ENCODE assay signal across 13 cellular contexts in the genomic region with DNA sequence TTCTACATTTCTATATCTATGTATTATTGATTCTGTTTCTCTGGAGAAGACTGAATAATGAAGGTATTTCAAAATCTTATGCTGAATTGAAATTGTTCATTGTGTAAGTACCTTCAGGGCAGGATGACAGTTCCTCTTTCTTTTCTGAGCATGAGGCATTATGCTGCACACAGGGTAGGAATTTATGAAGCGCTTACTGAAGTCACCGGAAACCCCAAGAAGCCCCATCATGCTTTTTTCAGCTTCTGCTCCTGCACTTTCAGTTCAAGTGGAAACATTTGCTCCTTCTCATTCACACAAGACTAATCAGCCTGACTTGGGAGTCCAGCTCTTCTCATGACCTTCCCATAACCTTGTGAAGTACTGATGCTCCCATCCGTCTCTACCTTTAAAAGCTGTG.
DNase-seq lines count a peak whose midpoint lies in the region; ATAC-seq, FAIRE-seq and TF ChIP-seq lines count a peak whose summit lies in the region.
"Had no signal": no experiment of that assay in that cellular context is flagged by ENCODE, and none has a peak within 500 bp of the region (broad histone marks: within the 10 kb centered on the region; RNA-seq: fewer than 3 reads in every experiment).

No MANE protein-coding gene starts in this region.

- FAIRE-seq in GM12891 (lab: Jason Lieb, UNC): peak; percentile 78

- no peaks in the 10 kb centered on the region for H3K9me3 Mint-ChIP-seq in dendritic cell treated with granulocyte-macrophage colony-stimulating factor and Interleukin-4, amounts not matched to agents 40 ng/mL and 50 ng/mL, for 4 days
- no peaks in the 10 kb centered on the region for H3K9me3 Mint-ChIP-seq in CD8-positive, alpha-beta T cell

- POLR2A ChIA-PET in HEK293T (lab: Yijun Ruan, JAX): no interaction called here
- POLR2A ChIA-PET in CD8-positive, alpha-beta T cell (lab: Charles Lee): no interaction called here

- no peaks in the 10 kb centered on the region for H3K4me1 ChIP-seq in CD8-positive, alpha-beta T cell (ENCODE audit: insufficient read depth, low read length)

- CTCF ChIA-PET in HEK293T (lab: Yijun Ruan, JAX): no interaction called here
- CTCF ChIA-PET in CD8-positive, alpha-beta T cell (lab: Charles Lee): no interaction called here

- no peak for TF ChIP-seq CTCF in GM20000 (IDR thresholded peaks at IDR 0.05; ENCODE audit: extremely low read depth, missing control alignments)
- TF ChIP-seq CTCF in CD8-positive, alpha-beta T cell (IDR thresholded peaks at IDR 0.05): no peak

- no peak overlapping the region for H3K4me3 Mint-ChIP-seq in dendritic cell treated with granulocyte-macrophage colony-stimulating factor and Interleukin-4, amounts not matched to agents 40 ng/mL and 50 ng/mL, for 4 days
- no peak overlapping the region for H3K4me3 Mint-ChIP-seq in CD8-positive, alpha-beta T cell

- no peaks in the 10 kb centered on the region for H3K36me3 Mint-ChIP-seq in dendritic cell treated with granulocyte-macrophage colony-stimulating factor and Interleukin-4, amounts not matched to agents 40 ng/mL and 50 ng/mL, for 4 days (ENCODE audit: low read depth)
- no peaks in the 10 kb centered on the region for H3K36me3 Mint-ChIP-seq in CD8-positive, alpha-beta T cell

- H3K27me3 ChIP-seq in CD8-positive, alpha-beta T cell (ENCODE audit: insufficient read depth, low read length): no peaks in the 10 kb centered on the region

- DNase-seq in GM12891 (ENCODE audit: insufficient read length, low spot score) (peak; percentile 37), GM20000 (ENCODE audit: low spot score) (peak; percentile 46), HEK293T (ENCODE audit: extremely low spot score) (no peak), DMS153 (lab: John Stamatoyannopoulos, UW) (no peak)
- no peak for DNase-seq in CD8-positive, alpha-beta T cell
- DNase-seq: activated T-cell treated with anti-CD3 and anti-CD28 coated beads, Interleukin-2, amount 50 U/mL, for 48 hours; DMS53; left cardiac atrium; OCI-M1 had no signal

- H3K36me3 ChIP-seq in CD8-positive, alpha-beta T cell (ENCODE audit: insufficient read depth, low read length): no peaks in the 10 kb centered on the region
- H3K36me3 ChIP-seq: thoracic aorta had no signal

- TF ChIP-seq POLR2A in GM12891 (IDR thresholded peaks at IDR 0.05; ENCODE audit: low read depth, low read length): no peak

- no peak overlapping the region for H3K4me3 ChIP-seq in CD8-positive, alpha-beta T cell (ENCODE audit: low read depth, low read length)
- H3K4me3 ChIP-seq: thoracic aorta had no signal

- peak overlapping the region; percentile 15 for H3K27ac Mint-ChIP-seq in dendritic cell treated with granulocyte-macrophage colony-stimulating factor and Interleukin-4, amounts not matched to agents 40 ng/mL and 50 ng/mL, for 4 days
- no peak overlapping the region for H3K27ac Mint-ChIP-seq in CD8-positive, alpha-beta T cell

- peak; percentile 58 for ATAC-seq in HG03108 (IDR thresholded peaks at IDR 0.05; ENCODE audit: unreplicated experiment)
- ATAC-seq in activated CD4-positive, CD25-positive, alpha-beta regulatory T cell treated with anti-CD3 and anti-CD28 coated beads, Interleukin-2, amount 50 U/mL, for 24 hours: no peak
- no peak for ATAC-seq in CD8-positive, alpha-beta T cell
- ATAC-seq: left cardiac atrium had no signal

- peaks cover 24% of the 10 kb centered on the region for H3K4me1 Mint-ChIP-seq in dendritic cell treated with granulocyte-macrophage colony-stimulating factor and Interleukin-4, amounts not matched to agents 40 ng/mL and 50 ng/mL, for 4 days (ENCODE audit: low read depth)
- no peaks in the 10 kb centered on the region for H3K4me1 Mint-ChIP-seq in CD8-positive, alpha-beta T cell (ENCODE audit: low read depth)

- no peaks in the 10 kb centered on the region for H3K9me3 ChIP-seq in CD8-positive, alpha-beta T cell (ENCODE audit: low read length)
- H3K9me3 ChIP-seq: thoracic aorta had no signal

- no peak overlapping the region for H3K27ac ChIP-seq in CD8-positive, alpha-beta T cell (ENCODE audit: low read depth, low read length)
- H3K27ac ChIP-seq: thoracic aorta had no signal

- intact Hi-C loops in dendritic cell treated with granulocyte-macrophage colony-stimulating factor and Interleukin-4, amounts not matched to agents 40 ng/mL and 50 ng/mL, for 4 days (cut with micrococcal nuclease): no loop called here
- intact Hi-C loops in CD8-positive, alpha-beta T cell (cut with DNase I, micrococcal nuclease): no loop called here

- H3K27me3 Mint-ChIP-seq in dendritic cell treated with granulocyte-macrophage colony-stimulating factor and Interleukin-4, amounts not matched to agents 40 ng/mL and 50 ng/mL, for 4 days: no peaks in the 10 kb centered on the region
- peaks cover 22% of the 10 kb centered on the region for H3K27me3 Mint-ChIP-seq in CD8-positive, alpha-beta T cell (ENCODE audit: low read depth)

TF ChIP-seq in GM12891, 5 proteins besides CTCF, POLR2A, EP300 and RAD21:
- TF ChIP-seq PAX5 (IDR thresholded peaks at IDR 0.05; ENCODE audit: insufficient read depth, low read length, severe bottlenecking) (no peak), POLR2AphosphoS5 (IDR thresholded peaks at IDR 0.05; ENCODE audit: low read depth, low read length) (no peak), SPI1 (IDR thresholded peaks at IDR 0.05; ENCODE audit: low read depth, low read length) (peak; percentile 89), TAF1 (IDR thresholded peaks at IDR 0.05; ENCODE audit: low read depth, low read length) (no peak)

TF ChIP-seq in HEK293T, 16 proteins besides CTCF, POLR2A, EP300 and RAD21:
- TF ChIP-seq SUZ12 (IDR thresholded peaks at IDR 0.05): no peak
- no peak for TF ChIP-seq ELF4 (IDR thresholded peaks at IDR 0.05)
- no peak for TF ChIP-seq FOXA1 (IDR thresholded peaks at IDR 0.05)
- no peak for TF ChIP-seq CTBP1 (IDR thresholded peaks at IDR 0.05; ENCODE audit: borderline replicate concordance)
- TF ChIP-seq HDGF (IDR thresholded peaks at IDR 0.05; ENCODE audit: borderline replicate concordance): no peak
- TF ChIP-seq SP1 (IDR thresholded peaks at IDR 0.05): no peak
- no peak for TF ChIP-seq ARNT (IDR thresholded peaks at IDR 0.05)
- no peak for TF ChIP-seq FOXK2 (IDR thresholded peaks at IDR 0.05)
- no peak for TF ChIP-seq FOXM1 (IDR thresholded peaks at IDR 0.05; ENCODE audit: borderline replicate concordance)
- TF ChIP-seq, protein P1, sequence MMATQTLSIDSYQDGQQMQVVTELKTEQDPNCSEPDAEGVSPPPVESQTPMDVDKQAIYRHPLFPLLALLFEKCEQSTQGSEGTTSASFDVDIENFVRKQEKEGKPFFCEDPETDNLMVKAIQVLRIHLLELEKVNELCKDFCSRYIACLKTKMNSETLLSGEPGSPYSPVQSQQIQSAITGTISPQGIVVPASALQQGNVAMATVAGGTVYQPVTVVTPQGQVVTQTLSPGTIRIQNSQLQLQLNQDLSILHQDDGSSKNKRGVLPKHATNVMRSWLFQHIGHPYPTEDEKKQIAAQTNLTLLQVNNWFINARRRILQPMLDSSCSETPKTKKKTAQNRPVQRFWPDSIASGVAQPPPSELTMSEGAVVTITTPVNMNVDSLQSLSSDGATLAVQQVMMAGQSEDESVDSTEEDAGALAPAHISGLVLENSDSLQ (IDR thresholded peaks at IDR 0.05): no peak
- no peak for TF ChIP-seq L3MBTL2 (conservative IDR thresholded peaks at IDR 0.05)
- TF ChIP-seq ZNF384 (IDR thresholded peaks at IDR 0.05): no peak
- TF ChIP-seq NFRKB (IDR thresholded peaks at IDR 0.05): no peak
- TF ChIP-seq BHLHE40 (IDR thresholded peaks at IDR 0.05; ENCODE audit: borderline replicate concordance): no peak
- TF ChIP-seq LEF1 (IDR thresholded peaks at IDR 0.05; ENCODE audit: borderline replicate concordance): no peak
- no peak for TF ChIP-seq TARDBP (IDR thresholded peaks at IDR 0.05)
TF ChIP-seq in HEK293T: peak in this region for 0.

Comparison
In these comparisons a context has a peak if more than half of its experiments do, and no peak if none do; other contexts are left out.
1. DNase-seq: peak in GM12891 (single experiment) and GM20000 (single experiment); none in HEK293T (single experiment), DMS153 (single experiment) and CD8-positive, alpha-beta T cell (0 of 7).